2 cellular contexts compared by ENCODE assay signal in genomic region chrX:152507168-152507567, GRCh38. TPM values are rescaled to one million over a fixed set of nuclear protein-coding genes. Genes with fewer than 3 reads are reported as not detected.
"Had no signal": no experiment of that assay in that cellular context is flagged by ENCODE, and none has a peak within 500 bp of the region (broad histone marks: within the 10 kb centered on the region; RNA-seq: fewer than 3 reads in every experiment).

No MANE protein-coding gene starts in this region.

RNA-seq across cellular contexts. Expression of gene GABRA3, which starts 56.1 kb away (rescaled TPM):
- total RNA-seq: G401, GM12878 had no signal
